12 cellular contexts compared by ENCODE assay signal in the genomic region with DNA sequence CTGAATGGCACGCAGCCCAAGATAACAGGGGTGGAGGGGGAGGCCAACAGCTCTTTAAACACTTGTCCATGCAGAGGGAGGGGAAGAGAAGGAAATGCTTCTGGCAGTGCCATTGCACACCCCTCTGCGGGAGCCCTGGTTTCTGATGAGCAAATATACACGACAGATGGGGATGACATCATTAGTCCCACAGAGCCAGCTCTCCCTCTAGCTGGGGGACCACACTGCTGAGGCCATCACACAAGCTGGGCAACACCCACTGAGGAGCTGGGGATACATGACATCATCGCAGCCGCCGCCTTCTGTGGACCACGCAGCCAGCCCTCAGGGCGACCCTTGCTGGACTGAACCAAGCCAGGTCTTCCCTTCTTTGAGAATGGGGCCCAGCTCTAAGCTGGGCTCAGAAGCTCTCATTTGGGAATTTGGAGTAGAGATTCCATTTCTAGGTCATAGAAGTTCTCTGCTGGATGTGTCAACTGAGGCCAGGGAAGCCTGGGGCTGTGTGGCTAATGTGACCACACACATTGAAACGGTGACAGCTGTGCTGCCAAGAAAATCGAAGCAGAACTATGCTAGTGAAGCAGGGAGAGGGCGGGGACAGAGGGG.
A peak's percentile ranks its signal among the peaks of the same experiment; 100 is the strongest.
DNase-seq lines count a peak whose midpoint lies in the region; ATAC-seq, FAIRE-seq and TF ChIP-seq lines count a peak whose summit lies in the region.
"Had no signal": no experiment of that assay in that cellular context is flagged by ENCODE, and none has a peak within 500 bp of the region (broad histone marks: within the 10 kb centered on the region; RNA-seq: fewer than 3 reads in every experiment).

No MANE protein-coding gene starts in this region.

- POLR2A ChIA-PET in activated B cell treated with CpG ODN at 0.5 μM for 24 hours (lab: Charles Lee) = interaction anchor here (0.7 to 14.9 kb wide), 4 partner anchors 21 to 112 kb away, joined by 3 to 567 read pairs (median 3); partner anchors contain the start of gene RAPGEF1
- POLR2A ChIA-PET in HepG2 (lab: Yijun Ruan, JAX) = no interaction called here

- H3K4me1 ChIP-seq in HepG2 (ENCODE audit: insufficient read depth, low read length) (no peaks in the 10 kb centered on the region), lower lobe of right lung (peaks cover 31% of the 10 kb centered on the region)

- H3K36me3 ChIP-seq in HepG2 (replicated peaks in 1 of 2; ENCODE audit: control insufficient read depth in 1 of 2, insufficient read depth in 2 of 2, low read length in 2 of 2) (peaks cover 14 to 57% of the 10 kb centered on the region in 2 experiments; a peak in 4 of 5 replicates), lower lobe of right lung (peaks cover 97% of the 10 kb centered on the region)

- H3K27me3 ChIP-seq in HepG2 (ENCODE audit: control insufficient read depth in 1 of 2, insufficient read depth in 2 of 2, low read length in 2 of 2) (no peaks in the 10 kb centered on the region), lower lobe of right lung (ENCODE audit: low read depth) (no peaks in the 10 kb centered on the region)

- H3K9me3 ChIP-seq in HepG2 (ENCODE audit: low read length) = no peaks in the 10 kb centered on the region
- H3K9me3 ChIP-seq in lower lobe of right lung = no peaks in the 10 kb centered on the region

- no peak overlapping the region for H3K9ac ChIP-seq in HepG2 (ENCODE audit: insufficient read depth, low read depth, low read length)

- H3K4me1 Mint-ChIP-seq in activated B cell treated with CpG ODN at 0.5 μM for 24 hours = peaks cover 70% of the 10 kb centered on the region

- ATAC-seq in Right ventricle myocardium inferior (peak; percentile 84), activated B cell treated with CpG ODN at 0.5 μM for 24 hours (ENCODE audit: low read depth) (no peak), HepG2 (no peak), lower lobe of right lung (no peak)

- TF ChIP-seq EP300 in HepG2 (IDR thresholded peaks at IDR 0.05; ENCODE audit: low read depth in 2 of 2, low read length in 2 of 2) (no peak), HepG2 (CRISPR knock-in tag; IDR thresholded peaks at IDR 0.05; ENCODE audit: borderline replicate concordance) (no peak)

- H3K4me3 ChIP-seq in HepG2 (replicated peaks in 1 of 3; ENCODE audit: insufficient read depth in 1 of 3, low read depth in 2 of 3, low read length in 3 of 3) = no peak overlapping the region
- H3K4me3 ChIP-seq in lower lobe of right lung = no peak overlapping the region

- TF ChIP-seq RAD21 in HepG2 (CRISPR knock-in tag; IDR thresholded peaks at IDR 0.05) = no peak

- H3K36me3 Mint-ChIP-seq in activated B cell treated with CpG ODN at 0.5 μM for 24 hours (ENCODE audit: low read depth) = peaks cover 93% of the 10 kb centered on the region

- no peaks in the 10 kb centered on the region for H3K9me3 Mint-ChIP-seq in activated B cell treated with CpG ODN at 0.5 μM for 24 hours
- H3K9me3 Mint-ChIP-seq: activated naive CD8-positive, alpha-beta T cell treated with anti-CD3 and anti-CD28 coated beads, Interleukin-2, amount 10 ng/mL, durations not matched to agents 7 days and 5 days; CD4-positive, CD25-positive, alpha-beta regulatory T cell had no signal

- no peak for TF ChIP-seq POLR2A in HepG2 (IDR thresholded peaks at IDR 0.05; ENCODE audit: insufficient read depth in 1 of 2, low read depth in 2 of 2, low read length in 2 of 2)

- no peak overlapping the region for H2AFZ ChIP-seq in HepG2 (ENCODE audit: low read length)

- FAIRE-seq in HepG2 (lab: Jason Lieb, UNC) = no peak

- intact Hi-C loops in Right ventricle myocardium inferior (cut with DNase I) (no loop called here), cardiac septum (cut with DNase I) (no loop called here), activated B cell treated with CpG ODN at 0.5 μM for 24 hours (cut with micrococcal nuclease) (no loop called here), HepG2 (cut with micrococcal nuclease; ENCODE audit: unreplicated experiment) (no loop called here), lower lobe of right lung (cut with DNase I) (no loop called here)

- TF ChIP-seq CTCF in activated B cell treated with CpG ODN at 0.5 μM for 24 hours (IDR thresholded peaks at IDR 0.05) (no peak), HepG2 (CRISPR knock-in tag; IDR thresholded peaks at IDR 0.05) (no peak), GM10266 (IDR thresholded peaks at IDR 0.05; ENCODE audit: control insufficient read depth, insufficient read depth, low read depth, missing control alignments) (no peak), lower lobe of right lung (IDR thresholded peaks at IDR 0.05) (no peak)

- H3K4me2 ChIP-seq in HepG2 (ENCODE audit: low read depth, low read length) = no peak overlapping the region

- H3K27ac Mint-ChIP-seq in activated B cell treated with CpG ODN at 0.5 μM for 24 hours = peak overlapping the region; percentile 88
- H3K27ac Mint-ChIP-seq: activated naive CD8-positive, alpha-beta T cell treated with anti-CD3 and anti-CD28 coated beads, Interleukin-2, amount 10 ng/mL, durations not matched to agents 7 days and 5 days had no signal

- DNase-seq in Right ventricle myocardium inferior (ENCODE audit: missing footprints) (no peak), cardiac septum (ENCODE audit: low spot score) (no peak), activated B cell treated with CpG ODN at 0.5 μM for 24 hours (no peak), HepG2 (ENCODE audit: low spot score) (no peak), GM10266 (ENCODE audit: extremely low spot score) (no peak), lower lobe of right lung (no peak), SIG-M5 treated with dmso at 0.1 percent for 504 hours (lab: John Stamatoyannopoulos, UW; ENCODE audit: unreplicated experiment) (no peak)
- DNase-seq in effector CD8-positive, alpha-beta T cell (lab: John Stamatoyannopoulos, UW) = no peak
- DNase-seq: activated naive CD8-positive, alpha-beta T cell treated with anti-CD3 and anti-CD28 coated beads, Interleukin-2, amount 10 ng/mL, durations not matched to agents 7 days and 5 days; CD4-positive, CD25-positive, alpha-beta regulatory T cell; HCEC 1CT; NCI-H2227 treated with DMSO at 0.1 percent for 48 hours had no signal

- H3K4me3 Mint-ChIP-seq in activated B cell treated with CpG ODN at 0.5 μM for 24 hours = no peak overlapping the region
- H3K4me3 Mint-ChIP-seq: activated naive CD8-positive, alpha-beta T cell treated with anti-CD3 and anti-CD28 coated beads, Interleukin-2, amount 10 ng/mL, durations not matched to agents 7 days and 5 days; CD4-positive, CD25-positive, alpha-beta regulatory T cell had no signal

- H4K20me1 ChIP-seq in HepG2 (ENCODE audit: insufficient read depth, low read length) = no peaks in the 10 kb centered on the region

- no peaks in the 10 kb centered on the region for H3K79me2 ChIP-seq in HepG2 (ENCODE audit: insufficient read depth, low read length)

- no peaks in the 10 kb centered on the region for H3K27me3 Mint-ChIP-seq in activated B cell treated with CpG ODN at 0.5 μM for 24 hours
- H3K27me3 Mint-ChIP-seq: activated naive CD8-positive, alpha-beta T cell treated with anti-CD3 and anti-CD28 coated beads, Interleukin-2, amount 10 ng/mL, durations not matched to agents 7 days and 5 days; CD4-positive, CD25-positive, alpha-beta regulatory T cell had no signal

- 96% methylated on average over 5 of the region's 11 CpGs for WGBS in HepG2 (ENCODE audit: low lambda C conversion rate)

- CTCF ChIA-PET in activated B cell treated with CpG ODN at 0.5 μM for 24 hours (lab: Charles Lee) = interaction anchor here (1.3 to 1.7 kb wide), 2 partner anchors 12 to 114 kb away, joined by 3 to 6 read pairs; partner anchors contain the start of gene RAPGEF1
- CTCF ChIA-PET in HepG2 (lab: Yijun Ruan, JAX; ENCODE audit: low intra/inter-chr PET ratio, low total read pairs) = no interaction called here

- in situ Hi-C loops in HepG2 (cut with HindIII; ENCODE audit: extremely low pct_ligation_motif_present, low pct_unique_long_range_greater_than_20kb) = no loop called here

- H3K27ac ChIP-seq in HepG2 (ENCODE audit: extremely low read length, insufficient read depth, low read length) (no peak overlapping the region), lower lobe of right lung (no peak overlapping the region)

- no TSS peak for BruUV-seq in HepG2 (replicated peaks; lab: Mats Ljungman, UMichigan)

TF ChIP-seq in HepG2, 621 proteins besides CTCF, POLR2A, EP300 and RAD21:
- TF ChIP-seq ATF7 (IDR thresholded peaks at IDR 0.05) = peak; percentile 87
- no peak for TF ChIP-seq ATF7 (CRISPR knock-in tag; IDR thresholded peaks at IDR 0.05)
- TF ChIP-seq, protein P1, sequence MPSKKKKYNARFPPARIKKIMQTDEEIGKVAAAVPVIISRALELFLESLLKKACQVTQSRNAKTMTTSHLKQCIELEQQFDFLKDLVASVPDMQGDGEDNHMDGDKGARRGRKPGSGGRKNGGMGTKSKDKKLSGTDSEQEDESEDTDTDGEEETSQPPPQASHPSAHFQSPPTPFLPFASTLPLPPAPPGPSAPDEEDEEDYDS (CRISPR knock-in tag; IDR thresholded peaks at IDR 0.05) = no peak
